1 cellular context compared by ENCODE assay signal in genomic region chr5:33440482-33441240, GRCh38.
TF ChIP-seq lines count a peak whose summit lies in the region.

TSS of gene TARS1 (plus strand) at chr5:33440965. CDS start at chr5:33441087, 122 bp downstream.

TF ChIP-seq in K562, 482 proteins besides CTCF, POLR2A, EP300 and RAD21 (continued from another document and continues in another):
- TF ChIP-seq CUX1 (CRISPR knock-in tag; IDR thresholded peaks at IDR 0.05) (no peak), CXXC5 (CRISPR knock-in tag; IDR thresholded peaks at IDR 0.05) (peak; percentile 97), ZNF239 (CRISPR knock-in tag; IDR thresholded peaks at IDR 0.05) (no peak), TAL1 (IDR thresholded peaks at IDR 0.05) (peak; percentile 13; the same call in 1 of the 2 replicates), ZBTB34 (CRISPR knock-in tag; IDR thresholded peaks at IDR 0.05) (no peak), ZFPM2 (CRISPR knock-in tag; IDR thresholded peaks at IDR 0.05) (no peak), ZBTB17 (CRISPR knock-in tag; IDR thresholded peaks at IDR 0.05) (0 out of 2 replicates have a peak, but pooled peaks have one; percentile 50), E2F4 (CRISPR knock-in tag; IDR thresholded peaks at IDR 0.05; ENCODE audit: low read depth) (no peak), GATAD2A (IDR thresholded peaks at IDR 0.05) (no peak), MCM7 (IDR thresholded peaks at IDR 0.05) (no peak), ATF3 (IDR thresholded peaks at IDR 0.05) (peak; percentile 99), ATF3 (CRISPR knock-in tag; conservative IDR thresholded peaks at IDR 0.05) (peak; percentile 94), PCBP1 (IDR thresholded peaks at IDR 0.05; ENCODE audit: low read depth, low read length, poor library complexity, severe bottlenecking) (no peak), GTF2E2 (tag; IDR thresholded peaks at IDR 0.05) (peak; percentile 90), CHD7 (IDR thresholded peaks at IDR 0.05; ENCODE audit: low read depth, low read length) (no peak), ZSCAN29 (IDR thresholded peaks at IDR 0.05) (0 out of 2 replicates have a peak, but pooled peaks have one; percentile 19), KDM2B (CRISPR knock-in tag; IDR thresholded peaks at IDR 0.05) (no peak), SMARCE1 (IDR thresholded peaks at IDR 0.05) (no peak), NELFE (IDR thresholded peaks at IDR 0.05; ENCODE audit: insufficient read depth, insufficient read length) (no peak), HMG20A (CRISPR knock-in tag; conservative IDR thresholded peaks at IDR 0.05) (no peak), SMARCB1 (IDR thresholded peaks at IDR 0.05; ENCODE audit: insufficient read length, low read depth) (no peak), TSC22D4 (tag; IDR thresholded peaks at IDR 0.05) (no peak), ZNF778 (CRISPR knock-in tag; IDR thresholded peaks at IDR 0.05) (no peak), GTF2F1 (IDR thresholded peaks at IDR 0.05; ENCODE audit: low read depth, low read length) (peak; percentile 59; the same call in 1 of the 2 replicates), CEBPG (CRISPR knock-in tag; IDR thresholded peaks at IDR 0.05) (peak; percentile 99), CEBPG (tag; conservative IDR thresholded peaks at IDR 0.05 in 1 of 2, IDR thresholded peaks at IDR 0.05 in 1 of 2) (peak; percentile 99), RCOR1 (IDR thresholded peaks at IDR 0.05; ENCODE audit: borderline replicate concordance in 1 of 2, low read depth in 2 of 2, low read length in 2 of 2) (peak in 1 of 2 experiments; percentile 42; a peak in 2 of 4 replicates), PPARD (CRISPR knock-in tag; IDR thresholded peaks at IDR 0.05) (no peak), HNRNPUL1 (IDR thresholded peaks at IDR 0.05; ENCODE audit: low read length) (no peak), ARNT (IDR thresholded peaks at IDR 0.05) (peak; percentile 50 to 84), NR3C1 (CRISPR knock-in tag; IDR thresholded peaks at IDR 0.05) (no peak), ZBTB1 (CRISPR knock-in tag; IDR thresholded peaks at IDR 0.05; ENCODE audit: borderline replicate concordance, low read depth) (no peak), RFX1 (IDR thresholded peaks at IDR 0.05) (no peak), HDAC1 (IDR thresholded peaks at IDR 0.05) (peak in 1 of 2 experiments; percentile 95; a peak in 3 of 4 replicates), RUNX1 (IDR thresholded peaks at IDR 0.05; ENCODE audit: low read depth) (0 out of 2 replicates have a peak, but pooled peaks have one; percentile 33), EHMT2 (IDR thresholded peaks at IDR 0.05) (no peak), LARP7 (IDR thresholded peaks at IDR 0.05) (peak; percentile 82; the same call in 1 of the 2 replicates), HMGN3 (IDR thresholded peaks at IDR 0.05; ENCODE audit: borderline replicate concordance, extremely low read depth, insufficient read length, low read depth, low read length) (no peak), KDM1A (IDR thresholded peaks at IDR 0.05) (peak in 1 of 2 experiments; percentile 60; a peak in 1 of 4 replicates), ZFP91 (CRISPR knock-in tag; IDR thresholded peaks at IDR 0.05) (no peak), TAF9B (IDR thresholded peaks at IDR 0.05; ENCODE audit: partially characterized antibody) (peak; percentile 89), HSF4 (CRISPR knock-in tag; IDR thresholded peaks at IDR 0.05; ENCODE audit: borderline replicate concordance) (no peak), CBX2 (IDR thresholded peaks at IDR 0.05; ENCODE audit: insufficient read depth, low read length, poor library complexity, severe bottlenecking) (no peak), ZNF584 (CRISPR knock-in tag; IDR thresholded peaks at IDR 0.05; ENCODE audit: low read depth) (no peak; the same call in 1 of the 2 replicates), KHSRP (IDR thresholded peaks at IDR 0.05) (no peak), GATA2 (CRISPR knock-in tag; IDR thresholded peaks at IDR 0.05) (no peak)
